23 cellular contexts compared by ENCODE assay signal in genomic region chr3:18087963-18088362, GRCh38.
DNase-seq lines count a peak whose midpoint lies in the region; ATAC-seq, FAIRE-seq and TF ChIP-seq lines count a peak whose summit lies in the region.
"Had no signal": no experiment of that assay in that cellular context is flagged by ENCODE, and none has a peak within 500 bp of the region (broad histone marks: within the 10 kb centered on the region; RNA-seq: fewer than 3 reads in every experiment).

No MANE protein-coding gene starts in this region.

- no peaks in the 10 kb centered on the region for H3K23me2 ChIP-seq in H9 (ENCODE audit: insufficient read length, low read depth, low read length, poor library complexity, severe bottlenecking)

- no peaks in the 10 kb centered on the region for H3K79me1 ChIP-seq in H9 (ENCODE audit: insufficient read depth, low read depth, low read length, poor library complexity, severe bottlenecking)

- H2BK20ac ChIP-seq in H9 (ENCODE audit: low read depth, low read length, poor library complexity, severe bottlenecking) = no peak overlapping the region

- H3K4me1 Mint-ChIP-seq in H9 = peaks cover 6 to 7% of the 10 kb centered on the region in 2 experiments
- H3K4me1 Mint-ChIP-seq in CD4-positive, alpha-beta memory T cell = peaks cover 0 to 6% (median 3%) of the 10 kb centered on the region in 4 donors
- H3K4me1 Mint-ChIP-seq: memory B cell had no signal

- H4K8ac ChIP-seq in H9 (replicated peaks; ENCODE audit: insufficient read length, low read depth, low read length) = no peak overlapping the region

- H3K79me2 ChIP-seq in DND-41 (ENCODE audit: insufficient read depth, low read length) (no peaks in the 10 kb centered on the region), OCI-LY7 (ENCODE audit: insufficient read depth, low read depth, low read length) (no peaks in the 10 kb centered on the region), K562 (ENCODE audit: control insufficient read depth, insufficient read depth, low read length) (no peaks in the 10 kb centered on the region), H9 (ENCODE audit: insufficient read depth, low read length) (no peaks in the 10 kb centered on the region)

- H3K9me3 Mint-ChIP-seq in H9 = no peaks in the 10 kb centered on the region
- H3K9me3 Mint-ChIP-seq in CD4-positive, alpha-beta memory T cell = peaks cover 0 to 4% (median 0%) of the 10 kb centered on the region in 8 donors
- H3K9me3 Mint-ChIP-seq: HFFc6, memory B cell had no signal

- BruUV-seq in OCI-LY7 (replicated peaks; lab: Mats Ljungman, UMichigan) = no TSS peak
- no TSS peak for BruUV-seq in K562 (replicated peaks; lab: Mats Ljungman, UMichigan)

- no peaks in the 10 kb centered on the region for H4K20me1 ChIP-seq in DND-41 (ENCODE audit: insufficient read depth, low read length)
- no peaks in the 10 kb centered on the region for H4K20me1 ChIP-seq in OCI-LY7 (ENCODE audit: insufficient read depth, low read length)
- no peaks in the 10 kb centered on the region for H4K20me1 ChIP-seq in K562 (replicated peaks; ENCODE audit: control insufficient read depth, insufficient read depth, low read length)
- no peaks in the 10 kb centered on the region for H4K20me1 ChIP-seq in H9 (ENCODE audit: control insufficient read depth, insufficient read depth, insufficient read length)

- peak; percentile 99 for ATAC-seq in DND-41 (ENCODE audit: insufficient read depth, low read depth)
- no peak for ATAC-seq in K562
- ATAC-seq: left cardiac atrium had no signal

- H3T11ph ChIP-seq in H9 (ENCODE audit: low read length) = no peak overlapping the region

- H3K9ac ChIP-seq in DND-41 (ENCODE audit: low read depth, low read length) (peak overlapping the region; percentile 41), K562 (ENCODE audit: insufficient read depth in 1 of 2, low read depth in 2 of 2, low read length in 2 of 2) (no peak overlapping the region), H9 (ENCODE audit: extremely low read depth, insufficient read length, low read length) (no peak overlapping the region)

- H2AFZ ChIP-seq in DND-41 (ENCODE audit: low read depth, low read length) = peak overlapping the region; percentile 4; the same call in 1 of the 2 replicates
- 0 out of 2 replicates have a peak overlapping the region, but pooled peaks have one; percentile 27 for H2AFZ ChIP-seq in OCI-LY7 (ENCODE audit: low read length)
- H2AFZ ChIP-seq in K562 (ENCODE audit: low read depth, low read length) = no peak overlapping the region
- no peak overlapping the region for H2AFZ ChIP-seq in H9 (ENCODE audit: low read length)

- no peaks in the 10 kb centered on the region for H3K9me2 ChIP-seq in OCI-LY7 (ENCODE audit: insufficient read depth, low read length)

- peaks cover 56% of the 10 kb centered on the region for H3K4me1 ChIP-seq in DND-41 (ENCODE audit: insufficient read depth, low read length)
- H3K4me1 ChIP-seq in OCI-LY7 (ENCODE audit: insufficient read depth, low read length, poor library complexity, severe bottlenecking) = no peaks in the 10 kb centered on the region
- H3K4me1 ChIP-seq in K562 (replicated peaks in 1 of 2; ENCODE audit: control insufficient read depth in 2 of 2, insufficient read depth in 2 of 2, low read length in 2 of 2) = no peaks in the 10 kb centered on the region
- no peaks in the 10 kb centered on the region; the same call in 1 of the 2 replicates for H3K4me1 ChIP-seq in H9 (ENCODE audit: insufficient read depth, low read length)
- H3K4me1 ChIP-seq in CD4-positive, alpha-beta memory T cell (ENCODE audit: insufficient read depth, low read length) = no peaks in the 10 kb centered on the region

- H3K56ac ChIP-seq in H9 (ENCODE audit: insufficient read length, low read depth, low read length) = no peak overlapping the region

- H3K4ac ChIP-seq in H9 (ENCODE audit: low read depth, low read length) = no peak overlapping the region

- H4K5ac ChIP-seq in H9 (ENCODE audit: insufficient read length, low read depth, low read length) = no peak overlapping the region

- in situ Hi-C loops in K562 (cut with MboI) = no loop called here
- in situ Hi-C loops in brain microvascular endothelial cell (cut with HindIII; ENCODE audit: low pct_ligation_motif_present, low sequenced_read_pairs) = no loop called here

- peak; percentile 89 for DNase-seq in DND-41
- peak; percentile 99 for DNase-seq in Jurkat, Clone E6-1 (ENCODE audit: low read depth, low spot score)
- DNase-seq in OCI-LY7 (ENCODE audit: low spot score) = no peak
- no peak for DNase-seq in K562 (ENCODE audit: extremely low read depth in 1 of 4, low spot score in 3 of 4)
- no peak for DNase-seq in caudate nucleus (lab: John Stamatoyannopoulos, UW)
- no peak for DNase-seq in H9
- no peak for DNase-seq in CD4-positive, alpha-beta memory T cell
- DNase-seq in brain microvascular endothelial cell = no peak
- DNase-seq: activated gamma-delta T cell; amniotic stem cell; DMS79; HFFc6; left cardiac atrium; NCI-H1092 treated with DMSO at 0.1 percent for 48 hours; NCI-H1930; small intestine; stimulated activated CD4-positive, alpha-beta T cell treated with anti-CD3 and anti-CD28 coated beads, Interleukin-2, amount 100 ng/mL, for 24 hours; stimulated activated naive CD4-positive, alpha-beta T cell treated with Interleukin-2 at 50 U/mL for 16 hours; trophoblast cell had no signal

- H2BK120ac ChIP-seq in H9 (ENCODE audit: low read depth, low read length, poor library complexity, severe bottlenecking) = no peak overlapping the region

- H3K23ac ChIP-seq in H9 (ENCODE audit: insufficient read length, low read depth, low read length) = no peak overlapping the region

- no peak for TF ChIP-seq EP300 in K562 (IDR thresholded peaks at IDR 0.05; ENCODE audit: low read length)

- no peak overlapping the region for H3K14ac ChIP-seq in H9 (ENCODE audit: insufficient read depth, low read length)

- CTCF ChIA-PET in OCI-LY7 (lab: Charles Lee; ENCODE audit: unreplicated experiment) (no interaction called here), K562 (lab: Yijun Ruan, JAX; ENCODE audit: low intra/inter-chr PET ratio) (no interaction called here)
- CTCF ChIA-PET in CD4-positive, alpha-beta memory T cell (lab: Charles Lee; ENCODE audit: partially characterized antibody) = no interaction called here

- TF ChIP-seq CTCF in DND-41 (IDR thresholded peaks at IDR 0.05; ENCODE audit: borderline replicate concordance, extremely low read depth, low read length, poor library complexity, severe bottlenecking) (no peak), OCI-LY7 (conservative IDR thresholded peaks at IDR 0.05; ENCODE audit: low read length) (no peak), K562 (IDR thresholded peaks at IDR 0.05 in 2 of 3, conservative IDR thresholded peaks at IDR 0.05 in 1 of 3; ENCODE audit: insufficient read depth in 2 of 3, low read depth in 1 of 3, low read length in 3 of 3) (no peak), H9 (conservative IDR thresholded peaks at IDR 0.05) (no peak), brain microvascular endothelial cell (IDR thresholded peaks at IDR 0.05; ENCODE audit: low read depth, low read length, missing control alignments) (no peak)

- no peak overlapping the region for H3K4me3 Mint-ChIP-seq in H9
- no peak overlapping the region for H3K4me3 Mint-ChIP-seq in CD4-positive, alpha-beta memory T cell
- H3K4me3 Mint-ChIP-seq: HFFc6, memory B cell had no signal

- H3K4me3 ChIP-seq in DND-41 (ENCODE audit: low read depth in 1 of 2, low read length in 2 of 2) (no peak overlapping the region; a peak in 1 of 4 replicates), OCI-LY7 (ENCODE audit: low read depth, low read length, poor library complexity, severe bottlenecking) (no peak overlapping the region), K562 (no peak overlapping the region), brain microvascular endothelial cell (ENCODE audit: low read depth, low read length) (no peak overlapping the region)
- H3K4me3 ChIP-seq in Jurkat, Clone E6-1 (ENCODE audit: low read length) = peak overlapping the region; percentile 0; the same call in 1 of the 2 replicates
- H3K4me3 ChIP-seq in CD4-positive, alpha-beta memory T cell (ENCODE audit: low read length in 2 of 2) = no peak overlapping the region
- H3K4me3 ChIP-seq: cardiac muscle cell had no signal

- POLR2A ChIA-PET in OCI-LY7 (lab: Charles Lee) = no interaction called here
- POLR2A ChIA-PET in K562 (lab: Yijun Ruan, JAX) = no interaction called here
- POLR2A ChIA-PET in CD4-positive, alpha-beta memory T cell (lab: Charles Lee; ENCODE audit: partially characterized antibody) = no interaction called here

- no peak overlapping the region for H3K18ac ChIP-seq in H9 (ENCODE audit: insufficient read length, low read depth, low read length)

- H2BK5ac ChIP-seq in H9 (ENCODE audit: insufficient read length, low read length) = no peak overlapping the region

- no peak for TF ChIP-seq RAD21 in K562 (CRISPR knock-in tag; conservative IDR thresholded peaks at IDR 0.05 in 1 of 2, IDR thresholded peaks at IDR 0.05 in 1 of 2)

- H4K91ac ChIP-seq in H9 (ENCODE audit: insufficient read length, low read depth, low read length) = no peak overlapping the region

- intact Hi-C loops in OCI-LY7 (cut with micrococcal nuclease; ENCODE audit: unreplicated experiment) = no loop called here
- intact Hi-C loops in K562 (cut with micrococcal nuclease) = no loop called here
- intact Hi-C loops in CD4-positive, alpha-beta memory T cell (cut with micrococcal nuclease) = no loop called here

- no peak overlapping the region for H2AK5ac ChIP-seq in H9 (ENCODE audit: insufficient read length, low read length)

- no peak overlapping the region for H3K27ac Mint-ChIP-seq in H9
- no peak overlapping the region for H3K27ac Mint-ChIP-seq in CD4-positive, alpha-beta memory T cell
- H3K27ac Mint-ChIP-seq: HFFc6, memory B cell had no signal

- H3K9me3 ChIP-seq in DND-41 (ENCODE audit: insufficient read depth, low read length, severe bottlenecking) = no peaks in the 10 kb centered on the region
- no peaks in the 10 kb centered on the region for H3K9me3 ChIP-seq in OCI-LY7 (ENCODE audit: low read length)
- no peaks in the 10 kb centered on the region for H3K9me3 ChIP-seq in K562 (replicated peaks; ENCODE audit: control insufficient read depth, insufficient read depth, low read depth, low read length)
- no peaks in the 10 kb centered on the region for H3K9me3 ChIP-seq in H9 (ENCODE audit: control insufficient read depth, low read depth, low read length)
- no peaks in the 10 kb centered on the region for H3K9me3 ChIP-seq in CD4-positive, alpha-beta memory T cell (ENCODE audit: control insufficient read depth in 1 of 2, low read length in 2 of 2)

- H3K36me3 ChIP-seq in DND-41 (ENCODE audit: insufficient read depth, low read length) (no peaks in the 10 kb centered on the region), OCI-LY7 (ENCODE audit: insufficient read depth, low read length) (no peaks in the 10 kb centered on the region), K562 (ENCODE audit: control insufficient read depth, insufficient read depth, low read length) (no peaks in the 10 kb centered on the region), brain microvascular endothelial cell (replicated peaks) (no peaks in the 10 kb centered on the region)
- no peaks in the 10 kb centered on the region for H3K36me3 ChIP-seq in CD4-positive, alpha-beta memory T cell (ENCODE audit: insufficient read depth, low read length)
- H3K36me3 ChIP-seq: cardiac muscle cell had no signal

- no peaks in the 10 kb centered on the region for H3K9me1 ChIP-seq in K562 (ENCODE audit: control insufficient read depth, insufficient read depth, low read length)

- TF ChIP-seq POLR2A in K562 (conservative IDR thresholded peaks at IDR 0.05) = no peak

- no peak for FAIRE-seq in K562 (lab: Jason Lieb, UNC)
- FAIRE-seq: GM12892, small intestine, TTC549 had no signal

- H2BK15ac ChIP-seq in H9 (ENCODE audit: low read depth, low read length) = no peak overlapping the region

- WGBS in K562 (ENCODE audit: insufficient coverage, low coverage, missing lambda C conversion rate) = 0% methylated on average over 3 of the region's 3 CpGs
- no CpG with 5 or more reads among the region's 3 CpGs for whole genome bisulfite sequencing in H9 (ENCODE audit: extremely low coverage, insufficient read length, low lambda C conversion rate)

- H3K27me3 ChIP-seq in DND-41 (ENCODE audit: insufficient read depth, low read length, poor library complexity) (no peaks in the 10 kb centered on the region), K562 (ENCODE audit: control insufficient read depth in 2 of 2, insufficient read depth in 2 of 2, low read length in 2 of 2) (0 out of 5 replicates have a peak, but pooled peaks cover 0 to 7% of the 10 kb centered on the region in 2 experiments), H9 (ENCODE audit: insufficient read depth, low read length) (no peaks in the 10 kb centered on the region), brain microvascular endothelial cell (replicated peaks) (no peaks in the 10 kb centered on the region)
- H3K27me3 ChIP-seq in CD4-positive, alpha-beta memory T cell (ENCODE audit: insufficient read depth, low read length) = no peaks in the 10 kb centered on the region
- H3K27me3 ChIP-seq: cardiac muscle cell had no signal

- H2BK12ac ChIP-seq in H9 (ENCODE audit: insufficient read length, low read depth, low read length) = no peak overlapping the region

- H3K27me3 Mint-ChIP-seq in H9 (ENCODE audit: low read depth) = no peaks in the 10 kb centered on the region
- H3K27me3 Mint-ChIP-seq in CD4-positive, alpha-beta memory T cell = peaks cover 10 to 12% of the 10 kb centered on the region in 2 donors

- peak overlapping the region; percentile 88 for H3K27ac ChIP-seq in DND-41 (ENCODE audit: low read length)
- H3K27ac ChIP-seq in OCI-LY7 (ENCODE audit: low read depth, low read length, poor library complexity, severe bottlenecking) = no peak overlapping the region
- H3K27ac ChIP-seq in K562 (ENCODE audit: extremely low read depth, low read depth, low read length) = no peak overlapping the region
- no peak overlapping the region for H3K27ac ChIP-seq in caudate nucleus (ENCODE audit: low read depth, low read length)
- no peak overlapping the region for H3K27ac ChIP-seq in H9 (ENCODE audit: insufficient read length, low read depth, low read length)
- no peak overlapping the region for H3K27ac ChIP-seq in CD4-positive, alpha-beta memory T cell (ENCODE audit: low read depth, low read length)
- H3K27ac ChIP-seq in brain microvascular endothelial cell = no peak overlapping the region
- H3K27ac ChIP-seq: cardiac muscle cell had no signal

- H3K4me2 ChIP-seq in DND-41 (ENCODE audit: insufficient read depth, low read length) = peak overlapping the region; percentile 47
- no peak overlapping the region for H3K4me2 ChIP-seq in OCI-LY7 (ENCODE audit: low read length)
- H3K4me2 ChIP-seq in K562 (ENCODE audit: insufficient read depth, low read length) = no peak overlapping the region
- no peak overlapping the region for H3K4me2 ChIP-seq in H9 (ENCODE audit: insufficient read depth, insufficient read length, low read length)

- H3K36me3 Mint-ChIP-seq in H9 (ENCODE audit: insufficient read depth in 1 of 3, low read depth in 3 of 3) = peaks cover 0 to 6% (median 0%) of the 10 kb centered on the region in 3 experiments; a peak in 2 of 7 replicates
- H3K36me3 Mint-ChIP-seq in CD4-positive, alpha-beta memory T cell = no peaks in the 10 kb centered on the region
- H3K36me3 Mint-ChIP-seq: memory B cell had no signal

Comparison
In these comparisons a context has a peak if more than half of its experiments do, and no peak if none do; other contexts are left out.
1. DNase-seq: peak in DND-41 (single experiment) and Jurkat, Clone E6-1 (single experiment); none in OCI-LY7 (single experiment), K562 (0 of 4), caudate nucleus (0 of 61), H9 (single experiment), CD4-positive, alpha-beta memory T cell (0 of 5) and brain microvascular endothelial cell (single experiment).
2. H2AFZ ChIP-seq: peak in DND-41 (single experiment) and OCI-LY7 (single experiment); none in K562 (single experiment) and H9 (single experiment).